In the genomic region with DNA sequence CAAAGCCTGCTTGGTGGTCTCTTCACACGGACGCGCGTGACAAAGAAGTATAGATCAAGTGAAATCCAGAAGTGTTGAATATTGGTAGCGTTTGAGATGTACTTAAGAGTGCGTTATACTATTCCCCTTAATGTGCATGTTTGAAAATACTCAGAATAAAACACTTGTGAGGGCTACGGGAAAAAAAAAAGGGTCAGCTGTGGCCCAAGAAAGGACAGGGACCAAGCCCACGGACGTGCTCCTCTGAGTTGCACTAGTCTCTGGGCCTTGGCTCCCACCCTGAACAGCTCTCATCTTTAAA, we compare ENCODE assay signal across 8 cellular contexts. TPM values are rescaled to one million over a fixed set of nuclear protein-coding genes. Genes with fewer than 3 reads are reported as not detected.
DNase-seq lines count a peak whose midpoint lies in the region; ATAC-seq and TF ChIP-seq lines count a peak whose summit lies in the region.

No MANE protein-coding gene starts in this region.

- H3K27me3 ChIP-seq in BLaER1 (no peaks in the 10 kb centered on the region), dorsolateral prefrontal cortex (no peaks in the 10 kb centered on the region)

- H3K27me3 Mint-ChIP-seq in nephron progenitor cell (ENCODE audit: low read depth, poor library complexity), result peaks cover 5% of the 10 kb centered on the region

- peak overlapping the region; percentile 99 for H3K4me2 ChIP-seq in BLaER1

- intact Hi-C loops in dorsolateral prefrontal cortex (cut with DNase I), result loop anchor here in 1 of 2 donors (2.0 kb wide), 1 partner anchor 15 kb away; the partner anchor contains the start of gene HAUS5

- no peaks in the 10 kb centered on the region; the same call in 1 of the 2 replicates for H4K20me1 ChIP-seq in BLaER1

- TF ChIP-seq CTCF in dorsolateral prefrontal cortex (IDR thresholded peaks at IDR 0.05 in 54 of 56, conservative IDR thresholded peaks at IDR 0.05 in 2 of 56; ENCODE audit: low read depth in 1 of 56, partially characterized antibody in 56 of 56) (no peak), nephron progenitor cell (IDR thresholded peaks at IDR 0.05) (no peak)

- H3K27ac Mint-ChIP-seq in nephron progenitor cell, result peak overlapping the region; percentile 98

- H3K9ac ChIP-seq in BLaER1, result peak overlapping the region; percentile 91

- DNase-seq in dorsolateral prefrontal cortex (no peak), nephron progenitor cell (no peak), kidney glomerular epithelial cell (lab: John Stamatoyannopoulos, UW) (no peak), SIG-M5 treated with dmso at 0.1 percent for 504 hours (lab: John Stamatoyannopoulos, UW; ENCODE audit: unreplicated experiment) (no peak), cortex of kidney (lab: John Stamatoyannopoulos, UW) (no peak)

- H3K9me3 Mint-ChIP-seq in nephron progenitor cell, result no peaks in the 10 kb centered on the region

- H3K4me3 ChIP-seq in BLaER1 (peak overlapping the region; percentile 97), dorsolateral prefrontal cortex (peak overlapping the region; percentile 66 to 100 (median 98))

- H3K36me3 ChIP-seq in BLaER1 (peaks cover 33% of the 10 kb centered on the region), KOPT-K1 (ENCODE audit: insufficient read depth, low read length) (peaks cover 30% of the 10 kb centered on the region)

- H3K36me3 Mint-ChIP-seq in nephron progenitor cell (ENCODE audit: low read depth), result peaks cover 26% of the 10 kb centered on the region

- H3K9me3 ChIP-seq in BLaER1, result no peaks in the 10 kb centered on the region
- H3K9me3 ChIP-seq in KOPT-K1 (ENCODE audit: insufficient read depth, low read length, poor library complexity, severe bottlenecking), result no peaks in the 10 kb centered on the region

- no peak for ATAC-seq in HG03354 (IDR thresholded peaks at IDR 0.05; ENCODE audit: poor library complexity, severe bottlenecking, unreplicated experiment)

- H3K4me1 ChIP-seq in BLaER1, result peaks cover 22% of the 10 kb centered on the region

- H3K4me3 Mint-ChIP-seq in nephron progenitor cell, result peak overlapping the region; percentile 97

- H3K4me1 Mint-ChIP-seq in nephron progenitor cell, result peaks cover 19% of the 10 kb centered on the region

- H3K27ac ChIP-seq in BLaER1 (peak overlapping the region; percentile 80), KOPT-K1 (ENCODE audit: low read depth, low read length, poor library complexity, severe bottlenecking) (peak overlapping the region; percentile 63), dorsolateral prefrontal cortex (peak overlapping the region in 55 of 59 donors; percentile 1 to 95 (median 81))

RNA-seq across cellular contexts. Expression of gene RBM42, which starts 0.6 kb away (rescaled TPM):
- total RNA-seq in dorsolateral prefrontal cortex, result 10 to 100 TPM; 36.6 to 66.9 (median 49.4) TPM

RNA-seq across cellular contexts. Expression of gene ETV2, which starts 13.3 kb away (rescaled TPM):
- 1 to 10 TPM in 12 of 120 experiments, under 1 TPM in 10, not detected in 98; 0.29 to 1.8 (median 1.1) TPM for total RNA-seq in dorsolateral prefrontal cortex

RNA-seq across cellular contexts. Expression of gene HAUS5, which starts 15.7 kb away (rescaled TPM):
- total RNA-seq in dorsolateral prefrontal cortex, result 10 to 100 TPM in 96 of 120 experiments, 1 to 10 TPM in 24; 5.1 to 22.1 (median 13.4) TPM

RNA-seq across cellular contexts. Expression of gene COX6B1, which starts 19.9 kb away (rescaled TPM):
- total RNA-seq in dorsolateral prefrontal cortex, result 100 to 1,000 TPM; 243 to 552 (median 394) TPM

RNA-seq across cellular contexts. Expression of gene UPK1A, which starts 38.1 kb away (rescaled TPM):
- 1 to 10 TPM in 5 of 120 experiments, under 1 TPM in 12, not detected in 103; 0.39 to 1.3 (median 0.61) TPM for total RNA-seq in dorsolateral prefrontal cortex
